34 cellular contexts compared by ENCODE assay signal in genomic region chr7:121323515-121323914, GRCh38. TPM values are rescaled to one million over a fixed set of nuclear protein-coding genes. Genes with fewer than 3 reads are reported as not detected.
"Had no signal": no experiment of that assay in that cellular context is flagged by ENCODE, and none has a peak within 500 bp of the region (broad histone marks: within the 10 kb centered on the region; RNA-seq: fewer than 3 reads in every experiment).

No MANE protein-coding gene starts in this region.

- H3K9me3 ChIP-seq: adrenal gland, body of pancreas, esophagus muscularis mucosa, heart left ventricle, left lung, pancreas, prostate gland, transverse colon had no signal

- H3K27me3 ChIP-seq: body of pancreas had no signal

- DNase-seq: activated CD4-positive, alpha-beta T cell treated with anti-CD3 and anti-CD28 coated beads for 48 hours; activated CD4-positive, alpha-beta T cell treated with anti-CD3 and anti-CD28 coated beads, Interleukin-2, amount 50 U/mL, for 48 hours; activated CD8-positive, alpha-beta memory T cell treated with anti-CD3 and anti-CD28 coated beads for 24 hours; activated effector memory CD4-positive, alpha-beta T cell treated with anti-CD3 and anti-CD28 coated beads, Interleukin-2, amount 50 U/mL, for 16 hours; activated naive CD4-positive, alpha-beta T cell treated with anti-CD3 and anti-CD28 coated beads for 36 hours; activated naive CD8-positive, alpha-beta T cell treated with anti-CD3 and anti-CD28 coated beads for 36 hours; adrenal gland; aorta; body of pancreas; dermis blood vessel endothelial cell; effector CD4-positive, alpha-beta T cell; foreskin keratinocyte; heart left ventricle; left lung; naive thymus-derived CD4-positive, alpha-beta T cell; nucleus accumbens; pancreas; retina; small intestine; stimulated activated CD4-positive, alpha-beta T cell treated with anti-CD3 and anti-CD28 coated beads, Interleukin-1b, Interleukin-23, amount 100 ng/mL, for 48 hours; stimulated activated CD4-positive, alpha-beta T cell treated with anti-CD3 and anti-CD28 coated beads, Interleukin-4, amount 100 ng/mL, for 4 hours; stimulated activated CD8-positive, alpha-beta memory T cell treated with anti-CD3 and anti-CD28 coated beads, Interleukin-4, amount 100 ng/mL, for 48 hours; stimulated activated naive CD4-positive, alpha-beta T cell; T-helper 9 cell; transverse colon; WERI-Rb-1 had no signal

- H3K27ac ChIP-seq: adrenal gland, body of pancreas, esophagus muscularis mucosa, foreskin keratinocyte, heart left ventricle, left lung, pancreas, prostate gland, transverse colon, WERI-Rb-1 had no signal

- H3K4me1 ChIP-seq: adrenal gland, body of pancreas, foreskin keratinocyte, left lung, pancreas, prostate gland, transverse colon had no signal

- H3K36me3 ChIP-seq: adrenal gland, esophagus muscularis mucosa, heart left ventricle, left lung, pancreas, prostate gland, transverse colon, WERI-Rb-1 had no signal

- H3K4me3 ChIP-seq: adrenal gland, body of pancreas, esophagus muscularis mucosa, heart left ventricle, left lung, lung, pancreas, prostate gland, transverse colon had no signal

- ATAC-seq: activated CD4-positive, CD25-positive, alpha-beta regulatory T cell treated with anti-CD3 and anti-CD28 coated beads, Interleukin-2, amount 50 U/mL, for 24 hours; body of pancreas; foreskin keratinocyte; heart left ventricle; left lung; naive thymus-derived CD4-positive, alpha-beta T cell; pancreas; sciatic nerve had no signal

RNA-seq across cellular contexts. Expression of gene WNT16, which starts 5.3 kb away (rescaled TPM):
- total RNA-seq: activated naive CD4-positive, alpha-beta T cell treated with anti-CD3 and anti-CD28 coated beads for 36 hours; activated naive CD8-positive, alpha-beta T cell treated with anti-CD3 and anti-CD28 coated beads for 36 hours; activated T-helper 1 cell treated with anti-CD3 and anti-CD28 coated beads, Interleukin-12 subunit alpha, Interleukin-12 subunit beta, Interleukin-2, Interleukin-4 antibody, amounts not matched to agents 30 ng/mL and 10 ng/mL and 1 ng/mL, durations not matched to agents 14 hours and 24 hours and 36 hours; aorta; body of pancreas; dermis blood vessel endothelial cell; foreskin keratinocyte; left lung; naive thymus-derived CD4-positive, alpha-beta T cell; neural crest cell; sciatic nerve had no signal
- polyA plus RNA-seq: aorta; foreskin keratinocyte; heart left ventricle; naive thymus-derived CD4-positive, alpha-beta T cell; urinary bladder had no signal
